In the genomic region with DNA sequence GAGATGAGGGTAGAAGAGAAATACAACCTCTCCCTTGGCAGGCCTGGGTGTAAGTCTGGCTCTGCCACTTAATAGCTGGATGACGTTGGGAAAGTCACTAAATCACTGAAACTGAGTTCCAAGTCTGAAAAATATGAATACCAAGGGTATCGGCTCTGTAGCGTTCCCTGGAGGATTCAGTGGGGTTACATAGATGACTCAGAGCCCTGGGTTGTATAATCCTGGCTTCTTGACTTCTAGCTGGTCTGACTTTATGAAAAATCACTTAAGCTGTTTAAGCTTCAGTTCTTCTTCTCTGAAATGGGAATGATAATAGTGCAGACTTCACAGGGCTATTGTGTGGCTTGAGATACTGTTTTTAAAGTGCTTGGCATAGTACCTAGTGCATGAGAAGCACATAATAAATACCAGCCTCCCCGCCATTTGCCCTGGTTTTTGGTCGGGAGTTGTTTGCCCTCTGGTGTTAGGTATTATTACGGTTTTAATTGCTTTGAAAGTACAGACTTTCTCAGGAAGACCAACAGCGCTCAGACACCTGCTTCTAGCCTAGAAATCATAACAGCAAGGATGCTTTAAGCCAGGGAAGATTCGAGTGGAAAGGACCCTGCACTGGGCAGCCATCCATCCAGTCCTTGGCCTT, we compare ENCODE assay signal across 8 cellular contexts. TPM values are rescaled to one million over a fixed set of nuclear protein-coding genes. Genes with fewer than 3 reads are reported as not detected.
DNase-seq lines count a peak whose midpoint lies in the region; ATAC-seq and TF ChIP-seq lines count a peak whose summit lies in the region.

No MANE protein-coding gene starts in this region.

- no peaks in the 10 kb centered on the region for H3K9me2 ChIP-seq in PC-3 (replicated peaks; ENCODE audit: low read length)

- no peak overlapping the region for H3K4me2 ChIP-seq in PC-3 (ENCODE audit: low read length)

- no peak overlapping the region for H3K9ac ChIP-seq in PC-3 (ENCODE audit: low read length)

- no peaks in the 10 kb centered on the region for H3K9me3 Mint-ChIP-seq in CD8-positive, alpha-beta T cell

- no peaks in the 10 kb centered on the region for H3K27me3 ChIP-seq in CD8-positive, alpha-beta T cell (ENCODE audit: insufficient read depth, low read length)
- no peaks in the 10 kb centered on the region for H3K27me3 ChIP-seq in PC-3 (ENCODE audit: low read length)
- H3K27me3 ChIP-seq in spleen (replicated peaks in 1 of 7): no peaks in the 10 kb centered on the region

- peak overlapping the region; percentile 13 for H3K27ac ChIP-seq in CD8-positive, alpha-beta T cell (ENCODE audit: low read depth, low read length)
- H3K27ac ChIP-seq in PC-3 (ENCODE audit: low read length) (no peak overlapping the region), spleen (peak overlapping the region in 4 of 8 donors; percentile 22 to 80 (median 41))

- H3K4me1 ChIP-seq in CD8-positive, alpha-beta T cell (ENCODE audit: insufficient read depth, low read length): peaks cover 73% of the 10 kb centered on the region
- no peaks in the 10 kb centered on the region for H3K4me1 ChIP-seq in PC-3 (ENCODE audit: insufficient read depth, low read length)
- peaks cover 0 to 36% (median 11%) of the 10 kb centered on the region in 6 donors for H3K4me1 ChIP-seq in spleen

- TF ChIP-seq CTCF in CD8-positive, alpha-beta T cell (IDR thresholded peaks at IDR 0.05): no peak
- peak; percentile 48; the same call in 1 of the 2 replicates for TF ChIP-seq CTCF in PC-3 (conservative IDR thresholded peaks at IDR 0.05; ENCODE audit: low read depth, low read length)
- TF ChIP-seq CTCF in spleen (IDR thresholded peaks at IDR 0.05 in 8 of 11, conservative IDR thresholded peaks at IDR 0.05 in 3 of 11): no peak

- no peaks in the 10 kb centered on the region for H3F3A ChIP-seq in PC-3 (ENCODE audit: low read length, unreplicated experiment)

- no peak overlapping the region for H2AFZ ChIP-seq in PC-3 (ENCODE audit: low read length)

- TF ChIP-seq POLR2A in spleen (IDR thresholded peaks at IDR 0.05): no peak

- H3K9me3 ChIP-seq in CD8-positive, alpha-beta T cell (ENCODE audit: low read length): no peaks in the 10 kb centered on the region
- H3K9me3 ChIP-seq in PC-3 (ENCODE audit: low read length) (no peaks in the 10 kb centered on the region), spleen (no peaks in the 10 kb centered on the region)

- H3K4me3 ChIP-seq in CD8-positive, alpha-beta T cell (ENCODE audit: low read depth, low read length): no peak overlapping the region
- H3K4me3 ChIP-seq in PC-3 (ENCODE audit: low read length) (no peak overlapping the region), spleen (no peak overlapping the region)

- intact Hi-C loops in CD8-positive, alpha-beta T cell (cut with DNase I, micrococcal nuclease): loop anchor here in 1 of 2 experiments (1.0 kb wide), 1 partner anchor 56 kb away; no protein-coding TSS in a partner anchor
- intact Hi-C loops in PC-3 (cut with micrococcal nuclease): no loop called here
- intact Hi-C loops in spleen (cut with DNase I; ENCODE audit: low total_unique reads): loop anchor here (10.0 kb wide), 1 partner anchor 54 kb away; no protein-coding TSS in a partner anchor

- H3K36me3 ChIP-seq in CD8-positive, alpha-beta T cell (ENCODE audit: insufficient read depth, low read length): peaks cover 43% of the 10 kb centered on the region
- H3K36me3 ChIP-seq in PC-3 (ENCODE audit: low read depth, low read length): no peaks in the 10 kb centered on the region
- peaks cover 0 to 91% (median 33%) of the 10 kb centered on the region in 6 donors for H3K36me3 ChIP-seq in spleen

- no peaks in the 10 kb centered on the region for H4K20me1 ChIP-seq in PC-3 (ENCODE audit: low read length)

- peaks cover 91% of the 10 kb centered on the region for H3K36me3 Mint-ChIP-seq in CD8-positive, alpha-beta T cell

- peak overlapping the region; percentile 95 for H3K27ac Mint-ChIP-seq in CD8-positive, alpha-beta T cell

- CTCF ChIA-PET in CD8-positive, alpha-beta T cell (lab: Charles Lee): interaction anchor here (0.6 to 3.9 kb wide), 9 partner anchors 15 to 160 kb away, joined by 3 to 21 read pairs (median 5); no protein-coding TSS in a partner anchor
- CTCF ChIA-PET in PC-3 (lab: Charles Lee): interaction anchor here (0.8 kb wide), 1 partner anchor 55 kb away, joined by 3 read pairs; no protein-coding TSS in a partner anchor

- H3K79me2 ChIP-seq in PC-3 (ENCODE audit: low read length): no peaks in the 10 kb centered on the region

- 55 to 83% (median 59%) methylated on average over 8 of the region's 8 CpGs for WGBS in spleen, 5 donors

- peaks cover 73% of the 10 kb centered on the region for H3K4me1 Mint-ChIP-seq in CD8-positive, alpha-beta T cell (ENCODE audit: low read depth)

- POLR2A ChIA-PET in CD8-positive, alpha-beta T cell (lab: Charles Lee): interaction anchor here (0.8 to 2.5 kb wide), 4 partner anchors 37 to 119 kb away, joined by 3 to 8 read pairs (median 4); no protein-coding TSS in a partner anchor
- POLR2A ChIA-PET in PC-3 (lab: Charles Lee; ENCODE audit: unreplicated experiment): interaction anchor here (0.7 kb wide), 1 partner anchor 62 kb away, joined by 3 read pairs; no protein-coding TSS in a partner anchor

- no TSS peak for BruUV-seq in PC-3 (replicated peaks; lab: Mats Ljungman, UMichigan)

- no peak overlapping the region for H3K4me3 Mint-ChIP-seq in CD8-positive, alpha-beta T cell

- no peaks in the 10 kb centered on the region for H3K27me3 Mint-ChIP-seq in CD8-positive, alpha-beta T cell (ENCODE audit: low read depth)

- DNase-seq in CD8-positive, alpha-beta T cell: peak in 1 of 7 experiments; percentile 27
- peak; percentile 30 for DNase-seq in PC-3
- peak; percentile 79 for DNase-seq in fibroblast of peridontal ligament (ENCODE audit: extremely low read depth)
- no peak for DNase-seq in Ammon's horn (ENCODE audit: low spot score)
- no peak for DNase-seq in NCI-H82 treated with DMSO at 0.1 percent for 48 hours (lab: John Stamatoyannopoulos, UW; ENCODE audit: unreplicated experiment)
- DNase-seq in spleen: no peak

- no peak for ATAC-seq in CD8-positive, alpha-beta T cell
- ATAC-seq in GM19452 (IDR thresholded peaks at IDR 0.05; ENCODE audit: unreplicated experiment): peak; percentile 45
- no peak for ATAC-seq in PC-3
- no peak for ATAC-seq in HG03159 (IDR thresholded peaks at IDR 0.05; ENCODE audit: unreplicated experiment)

RNA-seq across cellular contexts. Expression of gene CYFIP2, which starts 43.0 kb away (rescaled TPM):
- 100 to 1,000 TPM; 270 to 304 TPM for total RNA-seq in CD8-positive, alpha-beta T cell
- total RNA-seq in PC-3 (2014; rRNA removed): 30.4 and 36.0 TPM in 2 replicates
- 100 to 1,000 TPM; 123 to 232 (median 198) TPM for total RNA-seq in spleen
- 10 to 100 TPM; 74.8 to 83.4 (median 75.1) TPM for polyA plus RNA-seq in spleen

Comparison
In these comparisons a context has a peak if more than half of its experiments do, and no peak if none do; other contexts are left out.
1. DNase-seq: peak in PC-3 (single experiment) and fibroblast of peridontal ligament (single experiment); none in Ammon's horn (single experiment), NCI-H82 treated with DMSO at 0.1 percent for 48 hours (single experiment) and spleen (single experiment).